ENCODE assay signal across 1 cellular context in the genomic region with DNA sequence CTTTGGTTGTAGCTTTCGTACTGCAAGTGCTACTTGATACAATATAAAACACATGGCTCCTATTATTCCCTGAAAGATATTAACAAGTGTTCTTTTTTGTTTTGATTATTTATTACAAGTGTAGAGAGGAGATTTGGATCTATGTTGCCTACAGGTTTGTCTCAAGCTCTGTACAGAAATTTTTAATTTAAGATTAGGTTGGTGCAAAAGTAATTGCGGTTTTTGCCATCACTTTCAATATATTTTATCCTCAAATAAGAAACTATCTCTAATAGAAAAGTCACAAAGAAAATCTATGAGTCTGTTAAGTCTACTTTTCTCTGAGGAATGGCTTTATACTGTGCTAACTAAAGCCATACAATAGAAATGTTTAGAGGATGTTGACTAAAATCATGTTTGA.
TF ChIP-seq lines count a peak whose summit lies in the region.

No MANE protein-coding gene starts in this region.

TF ChIP-seq in GM12878, 131 proteins besides CTCF, POLR2A, EP300 and RAD21 (continued from another document):
- TF ChIP-seq, protein P1, sequence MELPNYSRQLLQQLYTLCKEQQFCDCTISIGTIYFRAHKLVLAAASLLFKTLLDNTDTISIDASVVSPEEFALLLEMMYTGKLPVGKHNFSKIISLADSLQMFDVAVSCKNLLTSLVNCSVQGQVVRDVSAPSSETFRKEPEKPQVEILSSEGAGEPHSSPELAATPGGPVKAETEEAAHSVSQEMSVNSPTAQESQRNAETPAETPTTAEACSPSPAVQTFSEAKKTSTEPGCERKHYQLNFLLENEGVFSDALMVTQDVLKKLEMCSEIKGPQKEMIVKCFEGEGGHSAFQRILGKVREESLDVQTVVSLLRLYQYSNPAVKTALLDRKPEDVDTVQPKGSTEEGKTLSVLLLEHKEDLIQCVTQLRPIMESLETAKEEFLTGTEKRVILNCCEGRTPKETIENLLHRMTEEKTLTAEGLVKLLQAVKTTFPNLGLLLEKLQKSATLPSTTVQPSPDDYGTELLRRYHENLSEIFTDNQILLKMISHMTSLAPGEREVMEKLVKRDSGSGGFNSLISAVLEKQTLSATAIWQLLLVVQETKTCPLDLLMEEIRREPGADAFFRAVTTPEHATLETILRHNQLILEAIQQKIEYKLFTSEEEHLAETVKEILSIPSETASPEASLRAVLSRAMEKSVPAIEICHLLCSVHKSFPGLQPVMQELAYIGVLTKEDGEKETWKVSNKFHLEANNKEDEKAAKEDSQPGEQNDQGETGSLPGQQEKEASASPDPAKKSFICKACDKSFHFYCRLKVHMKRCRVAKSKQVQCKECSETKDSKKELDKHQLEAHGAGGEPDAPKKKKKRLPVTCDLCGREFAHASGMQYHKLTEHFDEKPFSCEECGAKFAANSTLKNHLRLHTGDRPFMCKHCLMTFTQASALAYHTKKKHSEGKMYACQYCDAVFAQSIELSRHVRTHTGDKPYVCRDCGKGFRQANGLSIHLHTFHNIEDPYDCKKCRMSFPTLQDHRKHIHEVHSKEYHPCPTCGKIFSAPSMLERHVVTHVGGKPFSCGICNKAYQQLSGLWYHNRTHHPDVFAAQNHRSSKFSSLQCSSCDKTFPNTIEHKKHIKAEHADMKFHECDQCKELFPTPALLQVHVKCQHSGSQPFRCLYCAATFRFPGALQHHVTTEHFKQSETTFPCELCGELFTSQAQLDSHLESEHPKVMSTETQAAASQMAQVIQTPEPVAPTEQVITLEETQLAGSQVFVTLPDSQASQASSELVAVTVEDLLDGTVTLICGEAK (IDR thresholded peaks at IDR 0.05; ENCODE audit: borderline replicate concordance), result peak; percentile 45; the same call in 1 of the 2 replicates
TF ChIP-seq in GM12878: peak in this region for 1.
